ENCODE assay signal across 32 cellular contexts in the genomic region with DNA sequence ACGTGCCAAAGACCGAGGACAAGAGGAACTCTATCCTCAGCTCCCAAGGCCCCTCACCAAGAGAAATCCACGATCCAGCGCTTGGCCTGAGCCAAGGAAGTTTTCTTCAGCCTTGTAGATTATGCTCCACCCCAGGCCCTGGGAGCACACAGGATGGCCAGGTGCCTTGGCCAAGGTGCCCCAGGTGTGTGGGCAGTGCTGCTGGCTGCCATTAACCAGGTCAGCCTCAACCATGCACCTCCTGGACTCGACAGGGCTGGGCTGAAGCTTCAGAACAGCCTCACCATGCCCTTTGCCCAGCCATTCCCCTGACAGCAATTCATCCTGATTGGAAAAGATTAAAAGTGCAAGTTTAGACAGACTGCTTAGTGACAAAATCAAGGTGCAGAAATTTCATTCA. TPM values are rescaled to one million over a fixed set of nuclear protein-coding genes. Genes with fewer than 3 reads are reported as not detected.
DNase-seq lines count a peak whose midpoint lies in the region; ATAC-seq, FAIRE-seq and TF ChIP-seq lines count a peak whose summit lies in the region.
"Had no signal": no experiment of that assay in that cellular context is flagged by ENCODE, and none has a peak within 500 bp of the region (broad histone marks: within the 10 kb centered on the region; RNA-seq: fewer than 3 reads in every experiment).

No MANE protein-coding gene starts in this region.

- TF ChIP-seq CTCF in MM.1S (IDR thresholded peaks at IDR 0.05; ENCODE audit: low read length) (no peak), body of pancreas (IDR thresholded peaks at IDR 0.05) (no peak), HepG2 (CRISPR knock-in tag; IDR thresholded peaks at IDR 0.05) (no peak)

- peaks cover 18% of the 10 kb centered on the region for H3F3A ChIP-seq in MM.1S (ENCODE audit: insufficient read depth, low read length)

- H3K27ac Mint-ChIP-seq in naive thymus-derived CD4-positive, alpha-beta T cell: no peak overlapping the region
- H3K27ac Mint-ChIP-seq in activated naive CD8-positive, alpha-beta T cell treated with anti-CD3 and anti-CD28 coated beads for 36 hours: no peak overlapping the region
- H3K27ac Mint-ChIP-seq: effector memory CD8-positive, alpha-beta T cell; memory B cell; WTC11 had no signal

- H3K4me3 ChIP-seq in MM.1S (ENCODE audit: low read length) (peak overlapping the region; percentile 28; the same call in 1 of the 2 replicates), body of pancreas (no peak overlapping the region), HepG2 (replicated peaks in 1 of 3; ENCODE audit: insufficient read depth in 1 of 3, low read depth in 2 of 3, low read length in 3 of 3) (peak overlapping the region in 1 of 3 experiments; percentile 53; a peak in 1 of 6 replicates), small intestine (ENCODE audit: low read depth in 1 of 2, low read length in 2 of 2) (no peak overlapping the region)
- H3K4me3 ChIP-seq in naive thymus-derived CD4-positive, alpha-beta T cell (ENCODE audit: low read length): no peak overlapping the region
- H3K4me3 ChIP-seq: K562, skin epidermis, tibial nerve had no signal

- POLR2A ChIA-PET in HepG2 (lab: Yijun Ruan, JAX): interaction anchor here (0.9 kb wide), 1 partner anchor 113 kb away, joined by 4 read pairs; no protein-coding TSS in a partner anchor
- POLR2A ChIA-PET in naive thymus-derived CD4-positive, alpha-beta T cell (lab: Charles Lee): no interaction called here

- H3K9ac ChIP-seq in MM.1S (ENCODE audit: low read length): peak overlapping the region; percentile 61
- no peak overlapping the region for H3K9ac ChIP-seq in HepG2 (ENCODE audit: insufficient read depth, low read depth, low read length)

- no peak for TF ChIP-seq RAD21 in HepG2 (CRISPR knock-in tag; IDR thresholded peaks at IDR 0.05)

- peak overlapping the region; percentile 73 for H3K4me2 ChIP-seq in MM.1S (ENCODE audit: low read depth, low read length)
- H3K4me2 ChIP-seq in HepG2 (ENCODE audit: low read depth, low read length): peak overlapping the region; percentile 69

- TF ChIP-seq POLR2A in body of pancreas (IDR thresholded peaks at IDR 0.05) (no peak), HepG2 (IDR thresholded peaks at IDR 0.05; ENCODE audit: insufficient read depth in 1 of 2, low read depth in 2 of 2, low read length in 2 of 2) (no peak)

- H3K4me1 ChIP-seq in MM.1S (ENCODE audit: low read length) (peaks cover 29% of the 10 kb centered on the region), body of pancreas (peaks cover 42% of the 10 kb centered on the region), HepG2 (ENCODE audit: insufficient read depth, low read length) (peaks cover 42% of the 10 kb centered on the region), small intestine (ENCODE audit: control insufficient read depth in 2 of 2, insufficient read depth in 1 of 2, low read depth in 1 of 2, low read length in 1 of 2) (peaks cover 0 to 2% of the 10 kb centered on the region in 2 donors)
- no peaks in the 10 kb centered on the region for H3K4me1 ChIP-seq in naive thymus-derived CD4-positive, alpha-beta T cell (ENCODE audit: control insufficient read depth in 2 of 2, insufficient read depth in 2 of 2, low read length in 2 of 2)

- in situ Hi-C loops in HepG2 (cut with HindIII; ENCODE audit: extremely low pct_ligation_motif_present, low pct_unique_long_range_greater_than_20kb): no loop called here

- H3K79me2 ChIP-seq in MM.1S (ENCODE audit: low read length) (no peaks in the 10 kb centered on the region), HepG2 (ENCODE audit: insufficient read depth, low read length) (no peaks in the 10 kb centered on the region)

- BruUV-seq in HepG2 (replicated peaks; lab: Mats Ljungman, UMichigan): no TSS peak

- CTCF ChIA-PET in HepG2 (lab: Yijun Ruan, JAX; ENCODE audit: low intra/inter-chr PET ratio, low total read pairs): no interaction called here
- CTCF ChIA-PET in naive thymus-derived CD4-positive, alpha-beta T cell (lab: Charles Lee): interaction anchor here (0.7 to 1.0 kb wide), 2 partner anchors 22 to 113 kb away, joined by 3 read pairs; no protein-coding TSS in a partner anchor

- H3K27ac ChIP-seq in MM.1S (ENCODE audit: low read length) (peak overlapping the region; percentile 94), body of pancreas (peak overlapping the region; percentile 70 to 88 (median 80)), HepG2 (ENCODE audit: extremely low read length, insufficient read depth, low read length) (no peak overlapping the region), small intestine (ENCODE audit: low read depth in 1 of 2, low read length in 1 of 2) (peak overlapping the region; percentile 47 to 71)
- no peak overlapping the region for H3K27ac ChIP-seq in naive thymus-derived CD4-positive, alpha-beta T cell (ENCODE audit: low read depth, low read length)
- H3K27ac ChIP-seq: brain microvascular endothelial cell had no signal

- no peaks in the 10 kb centered on the region for H3K9me3 ChIP-seq in MM.1S (replicated peaks; ENCODE audit: insufficient read depth, low read length)
- H3K9me3 ChIP-seq in body of pancreas: no peaks in the 10 kb centered on the region
- H3K9me3 ChIP-seq in HepG2 (ENCODE audit: low read length): no peaks in the 10 kb centered on the region
- H3K9me3 ChIP-seq in small intestine (ENCODE audit: control insufficient read depth, low read depth): no peaks in the 10 kb centered on the region
- no peaks in the 10 kb centered on the region for H3K9me3 ChIP-seq in naive thymus-derived CD4-positive, alpha-beta T cell (ENCODE audit: control insufficient read depth in 2 of 3, low read length in 3 of 3)
- H3K9me3 ChIP-seq: tibial nerve had no signal

- intact Hi-C loops in body of pancreas (cut with DNase I): loop anchor here (5.0 kb wide), 2 partner anchors 115 to 405 kb away; no protein-coding TSS in a partner anchor
- intact Hi-C loops in HepG2 (cut with micrococcal nuclease; ENCODE audit: unreplicated experiment): loop anchor here (1.0 to 5.0 kb wide), 2 partner anchors 50 to 113 kb away; partner anchors contain the start of gene ANPEP
- intact Hi-C loops in naive thymus-derived CD4-positive, alpha-beta T cell (cut with micrococcal nuclease): loop anchor here (2.0 to 5.0 kb wide), 2 partner anchors 310 to 325 kb away; no protein-coding TSS in a partner anchor

- H3K4me1 Mint-ChIP-seq in naive thymus-derived CD4-positive, alpha-beta T cell: peaks cover 0 to 5% (median 0%) of the 10 kb centered on the region in 7 donors
- no peaks in the 10 kb centered on the region for H3K4me1 Mint-ChIP-seq in activated naive CD8-positive, alpha-beta T cell treated with anti-CD3 and anti-CD28 coated beads for 36 hours
- H3K4me1 Mint-ChIP-seq: stimulated activated naive CD8-positive, alpha-beta T cell treated with anti-CD3 and anti-CD28 coated beads, Interleukin-15, amount 100 ng/mL, for 72 hours had no signal

- no peaks in the 10 kb centered on the region for H3K36me3 Mint-ChIP-seq in naive thymus-derived CD4-positive, alpha-beta T cell
- H3K36me3 Mint-ChIP-seq in activated naive CD8-positive, alpha-beta T cell treated with anti-CD3 and anti-CD28 coated beads for 36 hours: no peaks in the 10 kb centered on the region
- H3K36me3 Mint-ChIP-seq: memory B cell, WTC11 had no signal

- H4K20me1 ChIP-seq in MM.1S (ENCODE audit: insufficient read depth, low read length) (no peaks in the 10 kb centered on the region), HepG2 (ENCODE audit: insufficient read depth, low read length) (no peaks in the 10 kb centered on the region)

- DNase-seq in MM.1S (peak; percentile 41), body of pancreas (peak in 1 of 4 donors; percentile 47), HepG2 (ENCODE audit: low spot score) (no peak), small intestine (peak; percentile 89), COLO829 (ENCODE audit: low spot score) (no peak)
- DNase-seq in naive thymus-derived CD4-positive, alpha-beta T cell: no peak
- no peak for DNase-seq in activated naive CD8-positive, alpha-beta T cell treated with anti-CD3 and anti-CD28 coated beads for 36 hours
- DNase-seq: ACHN; activated CD4-positive, alpha-beta T cell treated with anti-CD3 and anti-CD28 coated beads, Interleukin-2, amount 50 U/mL, for 1 hour; activated naive CD4-positive, alpha-beta T cell treated with Interleukin-2 at 50 U/mL for 16 hours; brain microvascular endothelial cell; effector memory CD8-positive, alpha-beta T cell; erythroblast; GDM1; NCI-H1417 treated with DMSO at 0.1 percent for 48 hours; NCI-H2081 treated with DMSO at 0.1 percent for 48 hours; NCI-H446; NCI-H82; nucleus accumbens; SHP77 treated with DMSO at 0.1 percent for 48 hours; stimulated activated CD4-positive, alpha-beta T cell treated with anti-CD3 and anti-CD28 coated beads, Interleukin-1b, Interleukin-23, amount 100 ng/mL, for 48 hours; stimulated activated CD8-positive, alpha-beta memory T cell treated with anti-CD3 and anti-CD28 coated beads, Interleukin-4, amount 100 ng/mL, for 48 hours; stimulated activated naive CD8-positive, alpha-beta T cell treated with anti-CD3 and anti-CD28 coated beads, Interleukin-15, amount 100 ng/mL, for 72 hours; T-helper 9 cell had no signal

- H3K4me3 Mint-ChIP-seq in naive thymus-derived CD4-positive, alpha-beta T cell: no peak overlapping the region
- H3K4me3 Mint-ChIP-seq in activated naive CD8-positive, alpha-beta T cell treated with anti-CD3 and anti-CD28 coated beads for 36 hours: no peak overlapping the region
- H3K4me3 Mint-ChIP-seq: effector memory CD8-positive, alpha-beta T cell; memory B cell; stimulated activated naive CD8-positive, alpha-beta T cell treated with anti-CD3 and anti-CD28 coated beads, Interleukin-15, amount 100 ng/mL, for 72 hours; WTC11 had no signal

- no peaks in the 10 kb centered on the region for H3K9me2 ChIP-seq in MM.1S (replicated peaks; ENCODE audit: insufficient read depth, low read length)

- WGBS in body of pancreas, 2 donors: 56 to 65% methylated on average over 3 to 5 of the region's 5 CpGs
- no CpG with 5 or more reads among the region's 5 CpGs for WGBS in HepG2 (ENCODE audit: low lambda C conversion rate)
- 34 to 75% (median 35%) methylated on average over 5 of the region's 5 CpGs for WGBS in small intestine, 3 donors

- H3K9me3 Mint-ChIP-seq in naive thymus-derived CD4-positive, alpha-beta T cell: no peaks in the 10 kb centered on the region
- no peaks in the 10 kb centered on the region for H3K9me3 Mint-ChIP-seq in activated naive CD8-positive, alpha-beta T cell treated with anti-CD3 and anti-CD28 coated beads for 36 hours
- H3K9me3 Mint-ChIP-seq: effector memory CD8-positive, alpha-beta T cell; memory B cell; stimulated activated naive CD8-positive, alpha-beta T cell treated with anti-CD3 and anti-CD28 coated beads, Interleukin-15, amount 100 ng/mL, for 72 hours; WTC11 had no signal

- TF ChIP-seq EP300 in HepG2 (IDR thresholded peaks at IDR 0.05; ENCODE audit: low read depth in 2 of 2, low read length in 2 of 2): no peak
- no peak for TF ChIP-seq EP300 in HepG2 (CRISPR knock-in tag; IDR thresholded peaks at IDR 0.05; ENCODE audit: borderline replicate concordance)

- no peak for ATAC-seq in body of pancreas
- ATAC-seq in HepG2: peak; percentile 18; the same call in 2 of the 3 replicates
- no peak for ATAC-seq in HG03039 (IDR thresholded peaks at IDR 0.05; ENCODE audit: unreplicated experiment)
- no peak for ATAC-seq in naive thymus-derived CD4-positive, alpha-beta T cell
- ATAC-seq: effector memory CD8-positive, alpha-beta T cell; K562; stimulated activated naive CD8-positive, alpha-beta T cell treated with anti-CD3 and anti-CD28 coated beads, Interleukin-15, amount 100 ng/mL, for 72 hours; WTC11 had no signal

- FAIRE-seq in HepG2 (lab: Jason Lieb, UNC) (no peak), small intestine (lab: Jason Lieb, UNC) (no peak)
- FAIRE-seq: H54, K562 had no signal

- H3K27me3 ChIP-seq in MM.1S (replicated peaks; ENCODE audit: insufficient read depth, low read length): no peaks in the 10 kb centered on the region
- H3K27me3 ChIP-seq in body of pancreas: no peaks in the 10 kb centered on the region
- peaks cover 4 to 18% of the 10 kb centered on the region in 2 experiments for H3K27me3 ChIP-seq in HepG2 (ENCODE audit: control insufficient read depth in 1 of 2, insufficient read depth in 2 of 2, low read length in 2 of 2)
- no peaks in the 10 kb centered on the region for H3K27me3 ChIP-seq in small intestine (ENCODE audit: control insufficient read depth in 2 of 2, insufficient read depth in 2 of 2, low read length in 2 of 2)
- no peaks in the 10 kb centered on the region for H3K27me3 ChIP-seq in naive thymus-derived CD4-positive, alpha-beta T cell (ENCODE audit: control insufficient read depth in 2 of 2, insufficient read depth in 2 of 2, low read length in 2 of 2)
- H3K27me3 ChIP-seq: brain microvascular endothelial cell, tibial nerve had no signal

- H2AFZ ChIP-seq in MM.1S (ENCODE audit: low read length): peak overlapping the region; percentile 44; the same call in 1 of the 2 replicates
- H2AFZ ChIP-seq in HepG2 (ENCODE audit: low read length): no peak overlapping the region

- H3K27me3 Mint-ChIP-seq in naive thymus-derived CD4-positive, alpha-beta T cell: peaks cover 0 to 13% (median 3%) of the 10 kb centered on the region in 5 donors
- no peaks in the 10 kb centered on the region for H3K27me3 Mint-ChIP-seq in activated naive CD8-positive, alpha-beta T cell treated with anti-CD3 and anti-CD28 coated beads for 36 hours
- H3K27me3 Mint-ChIP-seq: memory B cell; stimulated activated naive CD8-positive, alpha-beta T cell treated with anti-CD3 and anti-CD28 coated beads, Interleukin-15, amount 100 ng/mL, for 72 hours had no signal

- H3K36me3 ChIP-seq in MM.1S (replicated peaks; ENCODE audit: insufficient read depth, low read length) (no peaks in the 10 kb centered on the region), body of pancreas (replicated peaks in 1 of 2; ENCODE audit: insufficient read depth in 1 of 2, low read depth in 2 of 2) (no peaks in the 10 kb centered on the region), HepG2 (replicated peaks in 1 of 2; ENCODE audit: control insufficient read depth in 1 of 2, insufficient read depth in 2 of 2, low read length in 2 of 2) (no peaks in the 10 kb centered on the region), small intestine (ENCODE audit: control insufficient read depth in 2 of 2, insufficient read depth in 2 of 2, low read length in 2 of 2) (no peaks in the 10 kb centered on the region)
- H3K36me3 ChIP-seq in naive thymus-derived CD4-positive, alpha-beta T cell (ENCODE audit: control insufficient read depth in 2 of 3, insufficient read depth in 3 of 3, low read length in 3 of 3): no peaks in the 10 kb centered on the region
- H3K36me3 ChIP-seq: brain microvascular endothelial cell, tibial nerve had no signal

RNA-seq across cellular contexts. Expression of gene MESP1, which starts 10.9 kb away (rescaled TPM):
- total RNA-seq in body of pancreas (1 to 10 TPM; 2.1 to 4.3 TPM), HepG2 (2016; rRNA removed; fragmentation: Illumina TruSeq; extraction: Trizol) (not detected in 2 replicates)
- 0.09 TPM in 1 of 2 replicates, not detected in the other for total RNA-seq in HepG2 (2016; cell fraction: cytosol; rRNA removed; fragmentation: Illumina TruSeq; extraction: Trizol; ENCODE audit: low read depth)
- total RNA-seq in HepG2 (2016; cell fraction: insoluble cytoplasmic fraction; rRNA removed; fragmentation: Illumina TruSeq; extraction: Trizol): not detected in 2 replicates
- not detected in 2 replicates for total RNA-seq in HepG2 (2016; cell fraction: membrane; rRNA removed; fragmentation: Illumina TruSeq; extraction: Trizol)
- total RNA-seq in HepG2 (2016; cell fraction: nucleus; rRNA removed; fragmentation: Illumina TruSeq; extraction: Trizol): not detected in 2 replicates
- polyA plus RNA-seq in HepG2 (2011; rRNA removed) (not detected in 2 replicates), small intestine (1 to 10 TPM in 1 of 3 donors, under 1 TPM in 1, not detected in 1; 0.97 to 1.1 TPM)
- not detected in 2 replicates for polyA plus RNA-seq in HepG2 (2011; cell fraction: cytosol; rRNA removed)
- polyA plus RNA-seq in HepG2 (2011; cell fraction: nucleus; rRNA removed): not detected in 2 replicates
- not detected in 2 replicates for polyA plus RNA-seq in HepG2 (2012)
- polyA plus RNA-seq in HepG2 (2016; cell fraction: cytosol; fragmentation: Illumina TruSeq; extraction: Trizol; ENCODE audit: low read depth): 0.09 TPM in 1 of 2 replicates, not detected in the other
- polyA plus RNA-seq in HepG2 (2016; cell fraction: insoluble cytoplasmic fraction; fragmentation: Illumina TruSeq; extraction: Trizol; ENCODE audit: low read depth): not detected in 2 replicates
- polyA plus RNA-seq in HepG2 (2016; cell fraction: membrane; fragmentation: Illumina TruSeq; extraction: Trizol; ENCODE audit: low read depth): not detected in 2 replicates
- polyA plus RNA-seq in HepG2 (2016; cell fraction: nucleus; fragmentation: Illumina TruSeq; extraction: Trizol; ENCODE audit: insufficient read depth, low read depth): not detected in 2 replicates
- 1.7 TPM in 1 of 2 replicates, not detected in the other for polyA minus RNA-seq in HepG2 (2011; rRNA and poly(A)+ RNA removed; ENCODE audit: low replicate concordance)
- 1.3 TPM in 1 of 2 replicates, not detected in the other for polyA minus RNA-seq in HepG2 (2011; cell fraction: cytosol; rRNA and poly(A)+ RNA removed)
- polyA minus RNA-seq in HepG2 (2011; cell fraction: nucleus; rRNA and poly(A)+ RNA removed): 0.26 TPM in 1 of 2 replicates, not detected in the other
- 1 to 10 TPM in 1 of 5 experiments, under 1 TPM in 2, not detected in 2; 0.38 to 1.2 (median 0.50) TPM for total RNA-seq in naive thymus-derived CD4-positive, alpha-beta T cell
- polyA plus RNA-seq in naive thymus-derived CD4-positive, alpha-beta T cell: under 1 TPM; 0.17 to 0.38 TPM
- 1 to 10 TPM; 4.2 to 4.5 TPM for total RNA-seq in activated naive CD8-positive, alpha-beta T cell treated with anti-CD3 and anti-CD28 coated beads for 36 hours

RNA-seq across cellular contexts. Expression of gene MESP2, which starts 14.2 kb away (rescaled TPM):
- total RNA-seq in body of pancreas (1 to 10 TPM in 1 of 2 donors, not detected in 1; 1.8 TPM), HepG2 (2016; rRNA removed; fragmentation: Illumina TruSeq; extraction: Trizol) (not detected in 2 replicates)
- total RNA-seq in HepG2 (2016; cell fraction: cytosol; rRNA removed; fragmentation: Illumina TruSeq; extraction: Trizol; ENCODE audit: low read depth): not detected in 2 replicates
- 0.13 TPM in 1 of 2 replicates, not detected in the other for total RNA-seq in HepG2 (2016; cell fraction: insoluble cytoplasmic fraction; rRNA removed; fragmentation: Illumina TruSeq; extraction: Trizol)
- not detected in 2 replicates for total RNA-seq in HepG2 (2016; cell fraction: membrane; rRNA removed; fragmentation: Illumina TruSeq; extraction: Trizol)
- total RNA-seq in HepG2 (2016; cell fraction: nucleus; rRNA removed; fragmentation: Illumina TruSeq; extraction: Trizol): not detected in 2 replicates
- polyA plus RNA-seq in HepG2 (2011; rRNA removed) (not detected in 2 replicates), small intestine (under 1 TPM in 1 of 3 donors, not detected in 2; 0.39 TPM)
- not detected in 2 replicates for polyA plus RNA-seq in HepG2 (2011; cell fraction: cytosol; rRNA removed)
- polyA plus RNA-seq in HepG2 (2011; cell fraction: nucleus; rRNA removed): not detected in 2 replicates
- not detected in 2 replicates for polyA plus RNA-seq in HepG2 (2012)
- polyA plus RNA-seq in HepG2 (2016; cell fraction: cytosol; fragmentation: Illumina TruSeq; extraction: Trizol; ENCODE audit: low read depth): not detected in 2 replicates
- polyA plus RNA-seq in HepG2 (2016; cell fraction: insoluble cytoplasmic fraction; fragmentation: Illumina TruSeq; extraction: Trizol; ENCODE audit: low read depth): not detected in 2 replicates
- not detected in 2 replicates for polyA plus RNA-seq in HepG2 (2016; cell fraction: membrane; fragmentation: Illumina TruSeq; extraction: Trizol; ENCODE audit: low read depth)
- not detected in 2 replicates for polyA plus RNA-seq in HepG2 (2016; cell fraction: nucleus; fragmentation: Illumina TruSeq; extraction: Trizol; ENCODE audit: insufficient read depth, low read depth)
- polyA minus RNA-seq in HepG2 (2011; rRNA and poly(A)+ RNA removed; ENCODE audit: low replicate concordance): not detected in 2 replicates
- not detected in 2 replicates for polyA minus RNA-seq in HepG2 (2011; cell fraction: cytosol; rRNA and poly(A)+ RNA removed)
- not detected in 2 replicates for polyA minus RNA-seq in HepG2 (2011; cell fraction: nucleus; rRNA and poly(A)+ RNA removed)
- total RNA-seq in naive thymus-derived CD4-positive, alpha-beta T cell: not detected
- not detected for polyA plus RNA-seq in naive thymus-derived CD4-positive, alpha-beta T cell
- total RNA-seq in activated naive CD8-positive, alpha-beta T cell treated with anti-CD3 and anti-CD28 coated beads for 36 hours: not detected
- total RNA-seq: OCI-LY7 had no signal

RNA-seq across cellular contexts. Expression of gene ANPEP, which starts 52.7 kb away (rescaled TPM):
- total RNA-seq in body of pancreas: 100 to 1,000 TPM; 361 to 733 TPM
- total RNA-seq in HepG2 (2016; rRNA removed; fragmentation: Illumina TruSeq; extraction: Trizol): 34.6 and 60.4 TPM in 2 replicates
- 15.6 and 16.8 TPM in 2 replicates for total RNA-seq in HepG2 (2016; cell fraction: cytosol; rRNA removed; fragmentation: Illumina TruSeq; extraction: Trizol; ENCODE audit: low read depth)
- total RNA-seq in HepG2 (2016; cell fraction: insoluble cytoplasmic fraction; rRNA removed; fragmentation: Illumina TruSeq; extraction: Trizol): 26.1 and 65.2 TPM in 2 replicates
- total RNA-seq in HepG2 (2016; cell fraction: membrane; rRNA removed; fragmentation: Illumina TruSeq; extraction: Trizol): 26.0 and 27.7 TPM in 2 replicates
- total RNA-seq in HepG2 (2016; cell fraction: nucleus; rRNA removed; fragmentation: Illumina TruSeq; extraction: Trizol): 86.6 and 113 TPM in 2 replicates
- polyA plus RNA-seq in HepG2 (2011; rRNA removed): 91.6 and 133 TPM in 2 replicates
- polyA plus RNA-seq in HepG2 (2011; cell fraction: cytosol; rRNA removed): 71.6 and 76.1 TPM in 2 replicates
- 264 and 286 TPM in 2 replicates for polyA plus RNA-seq in HepG2 (2011; cell fraction: nucleus; rRNA removed)
- polyA plus RNA-seq in HepG2 (2012): 157 and 182 TPM in 2 replicates
- 14.0 and 14.9 TPM in 2 replicates for polyA plus RNA-seq in HepG2 (2016; cell fraction: cytosol; fragmentation: Illumina TruSeq; extraction: Trizol; ENCODE audit: low read depth)
- 44.3 and 62.9 TPM in 2 replicates for polyA plus RNA-seq in HepG2 (2016; cell fraction: insoluble cytoplasmic fraction; fragmentation: Illumina TruSeq; extraction: Trizol; ENCODE audit: low read depth)
- 31.7 and 35.7 TPM in 2 replicates for polyA plus RNA-seq in HepG2 (2016; cell fraction: membrane; fragmentation: Illumina TruSeq; extraction: Trizol; ENCODE audit: low read depth)
- polyA plus RNA-seq in HepG2 (2016; cell fraction: nucleus; fragmentation: Illumina TruSeq; extraction: Trizol; ENCODE audit: insufficient read depth, low read depth): 327 and 338 TPM in 2 replicates
- polyA minus RNA-seq in HepG2 (2011; rRNA and poly(A)+ RNA removed; ENCODE audit: low replicate concordance): 0.07 and 103 TPM in 2 replicates
- polyA minus RNA-seq in HepG2 (2011; cell fraction: cytosol; rRNA and poly(A)+ RNA removed): 60.8 and 79.8 TPM in 2 replicates
- polyA minus RNA-seq in HepG2 (2011; cell fraction: nucleus; rRNA and poly(A)+ RNA removed): 44.8 and 60.0 TPM in 2 replicates
- 1,000 to 10,000 TPM; 1,286 to 3,293 (median 3,150) TPM for polyA plus RNA-seq in small intestine
- total RNA-seq in naive thymus-derived CD4-positive, alpha-beta T cell: 100 to 1,000 TPM in 1 of 5 experiments, 10 to 100 TPM in 1, 1 to 10 TPM in 3; 1.9 to 123 (median 2.7) TPM
- polyA plus RNA-seq in naive thymus-derived CD4-positive, alpha-beta T cell: under 1 TPM in 1 of 2 donors, not detected in 1; 0.12 TPM
- total RNA-seq in activated naive CD8-positive, alpha-beta T cell treated with anti-CD3 and anti-CD28 coated beads for 36 hours: under 1 TPM in 1 of 2 experiments, not detected in 1; 0.27 TPM

Comparison
In these comparisons a context has a peak if more than half of its experiments do, and no peak if none do; other contexts are left out.
1. DNase-seq: peak in MM.1S (single experiment) and small intestine (single experiment); none in HepG2 (single experiment), naive thymus-derived CD4-positive, alpha-beta T cell (0 of 9), COLO829 (single experiment) and activated naive CD8-positive, alpha-beta T cell treated with anti-CD3 and anti-CD28 coated beads for 36 hours (single experiment).
2. H3K27ac ChIP-seq: peak in MM.1S (single experiment), body of pancreas (4 of 4) and small intestine (2 of 2); none in HepG2 (single experiment) and naive thymus-derived CD4-positive, alpha-beta T cell (single experiment).